Comparison of ENCODE assay signal across 12 cellular contexts in genomic region chr9:33687779-33688178, GRCh38.
DNase-seq lines count a peak whose midpoint lies in the region; ATAC-seq and TF ChIP-seq lines count a peak whose summit lies in the region.
"Had no signal": no experiment of that assay in that cellular context is flagged by ENCODE, and none has a peak within 500 bp of the region (broad histone marks: within the 10 kb centered on the region; RNA-seq: fewer than 3 reads in every experiment).

No MANE protein-coding gene starts in this region.

- in situ Hi-C loops in SK-MEL-5 (cut with HindIII; ENCODE audit: low pct_unique_long_range_greater_than_20kb, low sequenced_read_pairs) = no loop called here

- POLR2A ChIA-PET in HEK293 (lab: Yijun Ruan, JAX) = no interaction called here

- H3K9me3 Mint-ChIP-seq in stimulated activated naive CD8-positive, alpha-beta T cell treated with anti-CD3 and anti-CD28 coated beads, Interleukin-15, amount 100 ng/mL, for 72 hours = no peaks in the 10 kb centered on the region
- H3K9me3 Mint-ChIP-seq: activated naive CD4-positive, alpha-beta T cell treated with anti-CD3 and anti-CD28 coated beads, Interleukin-2, amount 50 U/mL, for 72 hours had no signal

- H3K4me1 ChIP-seq in HEK293 (ENCODE audit: control insufficient read depth, insufficient read depth, low read length) = peaks cover 11% of the 10 kb centered on the region

- H3K27me3 Mint-ChIP-seq in stimulated activated naive CD8-positive, alpha-beta T cell treated with anti-CD3 and anti-CD28 coated beads, Interleukin-15, amount 100 ng/mL, for 72 hours = peaks cover 36% of the 10 kb centered on the region

- no peak overlapping the region for H3K27ac ChIP-seq in HEK293 (ENCODE audit: extremely low read depth, low read depth, low read length)
- H3K27ac ChIP-seq: coronary artery had no signal

- no peak for TF ChIP-seq CTCF in HEK293 (tag by site-specific recombination; IDR thresholded peaks at IDR 0.05)

- H3K27ac Mint-ChIP-seq in stimulated activated naive CD8-positive, alpha-beta T cell treated with anti-CD3 and anti-CD28 coated beads, Interleukin-15, amount 100 ng/mL, for 72 hours = no peak overlapping the region
- H3K27ac Mint-ChIP-seq: activated naive CD4-positive, alpha-beta T cell treated with anti-CD3 and anti-CD28 coated beads, Interleukin-2, amount 50 U/mL, for 72 hours had no signal

- no peak overlapping the region for H3K4me3 Mint-ChIP-seq in stimulated activated naive CD8-positive, alpha-beta T cell treated with anti-CD3 and anti-CD28 coated beads, Interleukin-15, amount 100 ng/mL, for 72 hours

- no peak overlapping the region for H3K4me3 ChIP-seq in HEK293 (ENCODE audit: low read depth, low read length)
- H3K4me3 ChIP-seq: coronary artery had no signal

- no peaks in the 10 kb centered on the region for H3K9me3 ChIP-seq in HEK293 (ENCODE audit: control insufficient read depth, insufficient read depth, low read depth, low read length)

- peak; percentile 43 for DNase-seq in NCI-H2029 treated with DMSO at 0.1 percent for 48 hours (lab: John Stamatoyannopoulos, UW)
- DNase-seq in SK-MEL-5 (ENCODE audit: low read depth, low spot score) = peak; percentile 13
- peak; percentile 21 for DNase-seq in kidney tubule cell (ENCODE audit: low spot score)
- DNase-seq in stimulated activated naive CD8-positive, alpha-beta T cell treated with anti-CD3 and anti-CD28 coated beads, Interleukin-15, amount 100 ng/mL, for 72 hours = no peak
- DNase-seq in stimulated activated CD8-positive, alpha-beta memory T cell treated with anti-CD3 and anti-CD28 coated beads, Interleukin-4, amount 100 ng/mL, for 48 hours = no peak
- DNase-seq in activated naive CD4-positive, alpha-beta T cell (lab: John Stamatoyannopoulos, UW) = no peak
- DNase-seq: activated CD4-positive, alpha-beta T cell treated with anti-CD3 and anti-CD28 coated beads, Interleukin-2, amount 50 U/mL, for 48 hours; DMS79 treated with DMSO at 0.1 percent for 48 hours; stimulated activated naive CD8-positive, alpha-beta T cell treated with anti-CD3 and anti-CD28 coated beads, Interleukin-15, Interleukin-2, amounts not matched to agents 100 U/mL and 50 U/mL, for 24 hours had no signal

- H3K4me1 Mint-ChIP-seq in stimulated activated naive CD8-positive, alpha-beta T cell treated with anti-CD3 and anti-CD28 coated beads, Interleukin-15, amount 100 ng/mL, for 72 hours = no peaks in the 10 kb centered on the region

- H3K36me3 ChIP-seq in HEK293 (ENCODE audit: control insufficient read depth in 2 of 2, insufficient read depth in 1 of 2, low read length in 2 of 2) = no peaks in the 10 kb centered on the region

- CTCF ChIA-PET in HEK293 (lab: Yijun Ruan, JAX) = interaction anchor here (0.7 to 4.5 kb wide), 4 partner anchors 34 to 64 kb away, joined by 3 to 17 read pairs (median 4); no protein-coding TSS in a partner anchor

- ATAC-seq in stimulated activated naive CD8-positive, alpha-beta T cell treated with anti-CD3 and anti-CD28 coated beads, Interleukin-15, amount 100 ng/mL, for 72 hours = no peak
- ATAC-seq: activated naive CD4-positive, alpha-beta T cell treated with anti-CD3 and anti-CD28 coated beads, Interleukin-2, amount 50 U/mL, for 72 hours; stimulated activated naive CD8-positive, alpha-beta T cell treated with anti-CD3 and anti-CD28 coated beads, Interleukin-15, Interleukin-2, amounts not matched to agents 100 U/mL and 50 U/mL, for 24 hours had no signal

TF ChIP-seq in HEK293, 187 proteins besides CTCF, POLR2A, EP300 and RAD21:
- TF ChIP-seq ZNF341 (tag by site-specific recombination; IDR thresholded peaks at IDR 0.05; ENCODE audit: low read depth) = 0 out of 2 replicates have a peak, but pooled peaks have one; percentile 36
- TF ChIP-seq ZNF555 (tag by site-specific recombination; conservative IDR thresholded peaks at IDR 0.05) = no peak
- TF ChIP-seq ZNF561 (tag by site-specific recombination; IDR thresholded peaks at IDR 0.05; ENCODE audit: borderline replicate concordance) = peak; percentile 35; the same call in 1 of the 2 replicates
- peak; percentile 36; the same call in 1 of the 2 replicates for TF ChIP-seq ZBTB44 (tag by site-specific recombination; IDR thresholded peaks at IDR 0.05)

Comparison
In these comparisons a context has a peak if more than half of its experiments do, and no peak if none do; other contexts are left out.
1. DNase-seq: peak in NCI-H2029 treated with DMSO at 0.1 percent for 48 hours (single experiment), SK-MEL-5 (single experiment) and kidney tubule cell (single experiment); none in stimulated activated naive CD8-positive, alpha-beta T cell treated with anti-CD3 and anti-CD28 coated beads, Interleukin-15, amount 100 ng/mL, for 72 hours (0 of 2), stimulated activated CD8-positive, alpha-beta memory T cell treated with anti-CD3 and anti-CD28 coated beads, Interleukin-4, amount 100 ng/mL, for 48 hours (single experiment) and activated naive CD4-positive, alpha-beta T cell (0 of 4).